ENCODE assay signal across 5 cellular contexts in the genomic region with DNA sequence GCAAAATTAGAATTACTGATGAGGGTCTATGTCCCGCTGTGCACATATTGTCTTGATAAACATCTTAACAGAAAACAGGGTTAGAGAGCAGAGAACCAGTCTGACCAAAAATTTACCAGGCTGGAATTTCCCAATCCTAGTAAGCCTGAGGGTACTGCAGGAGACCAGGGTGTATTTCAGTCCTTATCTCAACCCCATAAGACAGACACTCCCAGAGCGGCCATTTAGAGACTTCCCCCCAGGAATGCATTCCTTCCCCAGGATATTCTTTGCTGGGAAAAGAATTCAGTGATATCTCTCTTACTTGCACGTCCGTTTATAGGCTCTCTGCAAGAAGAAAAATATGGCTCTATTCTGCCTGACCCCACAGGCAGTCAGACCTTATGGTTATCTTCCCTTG.
DNase-seq lines count a peak whose midpoint lies in the region; ATAC-seq, FAIRE-seq and TF ChIP-seq lines count a peak whose summit lies in the region.
"Not testable (repeated sequence)": the region's sequence is repeated elsewhere in the genome, so short reads cannot be mapped to it uniquely, and the experiment has no call there.

No MANE protein-coding gene starts in this region.

- peaks cover 10% of the 10 kb centered on the region for H3F3A ChIP-seq in smooth muscle cell (ENCODE audit: low read depth)

- not testable (repeated sequence) for TF ChIP-seq POLR2A in GM12878 (IDR thresholded peaks at IDR 0.05; ENCODE audit: low read depth, low read length)

- not testable (repeated sequence) for TF ChIP-seq EP300 in GM12878 (IDR thresholded peaks at IDR 0.05; ENCODE audit: borderline replicate concordance in 1 of 2, control insufficient read depth in 1 of 2, low read depth in 2 of 2, low read length in 2 of 2)

- DNase-seq in ELF-1 (ENCODE audit: low read depth, low spot score) (peak; percentile 18), WTC11 (ENCODE audit: low spot score) (peak; percentile 14), islet precursor cell (peak; percentile 64)
- not testable (repeated sequence) for DNase-seq in GM12878 (ENCODE audit: low read depth, low spot score); smooth muscle cell (lab: John Stamatoyannopoulos, UW; ENCODE audit: unreplicated experiment)

- H3K4me1 ChIP-seq in GM12878 (ENCODE audit: control insufficient read depth, insufficient read depth, low read length); smooth muscle cell (ENCODE audit: low read depth): not testable (repeated sequence)

- H3K9me3 ChIP-seq in GM12878 (replicated peaks; ENCODE audit: control insufficient read depth, insufficient read depth, low read length); smooth muscle cell (replicated peaks; ENCODE audit: low read depth): not testable (repeated sequence)

- H3K27ac ChIP-seq in GM12878 (ENCODE audit: control insufficient read depth, insufficient read depth): not testable (repeated sequence)
- H3K27ac ChIP-seq in smooth muscle cell (ENCODE audit: low read depth): peak overlapping the region; percentile 68

- TF ChIP-seq CTCF in WTC11 (IDR thresholded peaks at IDR 0.05); GM12878 (IDR thresholded peaks at IDR 0.05 in 2 of 3, conservative IDR thresholded peaks at IDR 0.05 in 1 of 3; ENCODE audit: control insufficient read depth in 2 of 3, extremely low read depth in 1 of 3, insufficient read depth in 1 of 3, low read depth in 3 of 3, low read length in 3 of 3); smooth muscle cell (IDR thresholded peaks at IDR 0.05; ENCODE audit: borderline replicate concordance, insufficient read depth, poor library complexity, severe bottlenecking): not testable (repeated sequence)

- POLR2A ChIA-PET in WTC11 (lab: Charles Lee); GM12878 (lab: Charles Lee): not testable (repeated sequence)

- H3K4me3 ChIP-seq in GM12878: not testable (repeated sequence)
- H3K4me3 ChIP-seq in smooth muscle cell: peak overlapping the region; percentile 25

- H3K27me3 ChIP-seq in GM12878 (replicated peaks in 1 of 2; ENCODE audit: control insufficient read depth in 2 of 2, insufficient read depth in 2 of 2, low read length in 1 of 2); smooth muscle cell (ENCODE audit: low read depth): not testable (repeated sequence)

- not testable (repeated sequence) for TF ChIP-seq RAD21 in GM12878 (IDR thresholded peaks at IDR 0.05; ENCODE audit: insufficient read depth, low read depth, low read length)

- not testable (repeated sequence) for H3K9ac ChIP-seq in GM12878 (ENCODE audit: control insufficient read depth, insufficient read depth, low read length); smooth muscle cell (ENCODE audit: low read depth)

- BruUV-seq in GM12878 (replicated peaks; lab: Mats Ljungman, UMichigan): not testable (repeated sequence)

- RAD21 ChIA-PET in GM12878 (lab: Charles Lee; ENCODE audit: unreplicated experiment): interaction anchor here (1.8 kb wide), 1 partner anchor 33 kb away, joined by 5 read pairs; no protein-coding TSS in a partner anchor

- H3K79me2 ChIP-seq in GM12878 (ENCODE audit: control insufficient read depth, insufficient read depth, low read length): not testable (repeated sequence)
- peaks cover 100% of the 10 kb centered on the region for H3K79me2 ChIP-seq in smooth muscle cell (ENCODE audit: low read depth)

- peaks cover 30% of the 10 kb centered on the region for H3K36me3 Mint-ChIP-seq in WTC11

- H2AFZ ChIP-seq in GM12878 (ENCODE audit: control insufficient read depth, low read depth, low read length); smooth muscle cell (ENCODE audit: low read depth): not testable (repeated sequence)

- H4K20me1 ChIP-seq in GM12878 (ENCODE audit: control insufficient read depth, insufficient read depth): not testable (repeated sequence)
- peaks cover 100% of the 10 kb centered on the region for H4K20me1 ChIP-seq in smooth muscle cell (ENCODE audit: low read depth)

- H3K27me3 Mint-ChIP-seq in WTC11 (ENCODE audit: low read depth): not testable (repeated sequence)

- not testable (repeated sequence) for H3K4me3 Mint-ChIP-seq in WTC11

- H3K27ac Mint-ChIP-seq in WTC11: not testable (repeated sequence)

- intact Hi-C loops in GM12878 (cut with micrococcal nuclease; ENCODE audit: unreplicated experiment): not testable (repeated sequence)

- 40% methylated on average over 4 of the region's 4 CpGs for WGBS in GM12878 (ENCODE audit: insufficient coverage, insufficient replicate concordance, low lambda C conversion rate, missing lambda C conversion rate)
- WGBS in smooth muscle cell (ENCODE audit: low lambda C conversion rate): 48% methylated on average over 4 of the region's 4 CpGs

- H3K4me1 Mint-ChIP-seq in WTC11: not testable (repeated sequence)

- in situ Hi-C loops in GM12878 (cut with MboI): not testable (repeated sequence)

- not testable (repeated sequence) for ATAC-seq in WTC11, GM12878

- CTCF ChIA-PET in WTC11 (lab: Charles Lee): not testable (repeated sequence)
- CTCF ChIA-PET in GM12878 (lab: Yijun Ruan, JAX): interaction anchor here (1.0 kb wide), 1 partner anchor 16 kb away, joined by 3 read pairs; no protein-coding TSS in a partner anchor

- not testable (repeated sequence) for FAIRE-seq in GM12878 (lab: Jason Lieb, UNC)

- H3K36me3 ChIP-seq in GM12878 (ENCODE audit: control insufficient read depth in 2 of 2, insufficient read depth in 2 of 2, low read length in 1 of 2); smooth muscle cell (ENCODE audit: low read depth): not testable (repeated sequence)

- H3K9me3 Mint-ChIP-seq in WTC11: peaks cover 28% of the 10 kb centered on the region

- not testable (repeated sequence) for H3K4me2 ChIP-seq in GM12878 (ENCODE audit: control insufficient read depth, insufficient read depth)
- peak overlapping the region; percentile 80 for H3K4me2 ChIP-seq in smooth muscle cell

- SMC1A ChIA-PET in GM12878 (lab: Charles Lee; ENCODE audit: uncharacterized antibody, unreplicated experiment): interaction anchor here (0.6 to 1.9 kb wide), 2 partner anchors 33 to 1198 kb away, joined by 3 to 4 read pairs; no protein-coding TSS in a partner anchor

TF ChIP-seq in GM12878, 131 proteins besides CTCF, POLR2A, EP300 and RAD21:
- 0 out of 2 replicates have a peak, but pooled peaks have one; percentile 6 for TF ChIP-seq NR2C1 (IDR thresholded peaks at IDR 0.05)
